In genomic region chrX:9829308-9830267, GRCh38 we compare ENCODE assay signal across 9 cellular contexts. TPM values are rescaled to one million over a fixed set of nuclear protein-coding genes. Genes with fewer than 3 reads are reported as not detected.
DNase-seq lines count a peak whose midpoint lies in the region; ATAC-seq and TF ChIP-seq lines count a peak whose summit lies in the region.
"Had no signal": no experiment of that assay in that cellular context is flagged by ENCODE, and none has a peak within 500 bp of the region (broad histone marks: within the 10 kb centered on the region; RNA-seq: fewer than 3 reads in every experiment).

No MANE protein-coding gene starts in this region.

- no peak overlapping the region for H3K27ac Mint-ChIP-seq in activated CD4-positive, alpha-beta memory T cell treated with anti-CD3 and anti-CD28 coated beads, Interleukin-2, amount 10 ng/mL, durations not matched to agents 7 days and 5 days

- POLR2A ChIA-PET in activated CD4-positive, alpha-beta memory T cell treated with anti-CD3 and anti-CD28 coated beads, Interleukin-2, amount 10 ng/mL, durations not matched to agents 7 days and 5 days (lab: Charles Lee): no interaction called here

- H3K36me3 Mint-ChIP-seq in activated CD4-positive, alpha-beta memory T cell treated with anti-CD3 and anti-CD28 coated beads, Interleukin-2, amount 10 ng/mL, durations not matched to agents 7 days and 5 days (ENCODE audit: low read depth): no peaks in the 10 kb centered on the region

- H3K4me1 Mint-ChIP-seq in activated CD4-positive, alpha-beta memory T cell treated with anti-CD3 and anti-CD28 coated beads, Interleukin-2, amount 10 ng/mL, durations not matched to agents 7 days and 5 days: peaks cover 3% of the 10 kb centered on the region

- H3K27me3 Mint-ChIP-seq in activated CD4-positive, alpha-beta memory T cell treated with anti-CD3 and anti-CD28 coated beads, Interleukin-2, amount 10 ng/mL, durations not matched to agents 7 days and 5 days: peaks cover 18% of the 10 kb centered on the region

- peak; percentile 49 for DNase-seq in activated CD4-positive, alpha-beta T cell treated with anti-CD3 and anti-CD28 coated beads for 48 hours
- DNase-seq in activated CD4-positive, alpha-beta T cell treated with anti-CD3 and anti-CD28 coated beads, Interleukin-2, amount 50 U/mL, for 4 hours: no peak
- peak; percentile 16 for DNase-seq in activated CD4-positive, alpha-beta memory T cell treated with anti-CD3 and anti-CD28 coated beads, Interleukin-2, amount 10 ng/mL, durations not matched to agents 7 days and 5 days
- peak in 2 of 3 donors; percentile 11 to 26 for DNase-seq in stimulated activated CD4-positive, alpha-beta T cell treated with anti-CD3 and anti-CD28 coated beads, TNF-alpha, amount 100 ng/mL, for 48 hours (ENCODE audit: low read depth in 3 of 3)
- DNase-seq in NCI-H2196 (lab: John Stamatoyannopoulos, UW; ENCODE audit: unreplicated experiment): no peak
- DNase-seq: SHP77 had no signal

- no peaks in the 10 kb centered on the region for H3K9me3 Mint-ChIP-seq in activated CD4-positive, alpha-beta memory T cell treated with anti-CD3 and anti-CD28 coated beads, Interleukin-2, amount 10 ng/mL, durations not matched to agents 7 days and 5 days

- CTCF ChIA-PET in activated CD4-positive, alpha-beta memory T cell treated with anti-CD3 and anti-CD28 coated beads, Interleukin-2, amount 10 ng/mL, durations not matched to agents 7 days and 5 days (lab: Charles Lee): interaction anchor here (0.7 kb wide), 1 partner anchor 38 kb away, joined by 7 read pairs; no protein-coding TSS in a partner anchor

- ATAC-seq in HG02981 (IDR thresholded peaks at IDR 0.05; ENCODE audit: unreplicated experiment) (peak; percentile 87), SK-N-SH treated with all-trans-retinoic acid at 6 μM for 48 hours (no peak), GM19397 (IDR thresholded peaks at IDR 0.05; ENCODE audit: unreplicated experiment) (no peak)

- H3K4me3 Mint-ChIP-seq in activated CD4-positive, alpha-beta memory T cell treated with anti-CD3 and anti-CD28 coated beads, Interleukin-2, amount 10 ng/mL, durations not matched to agents 7 days and 5 days: no peak overlapping the region

TF ChIP-seq in SK-N-SH treated with all-trans-retinoic acid at 6 μM for 48 hours, 23 proteins besides CTCF, POLR2A, EP300 and RAD21:
- no peak for TF ChIP-seq OSR1 (CRISPR knock-in tag; IDR thresholded peaks at IDR 0.05)
- TF ChIP-seq, protein P1, sequence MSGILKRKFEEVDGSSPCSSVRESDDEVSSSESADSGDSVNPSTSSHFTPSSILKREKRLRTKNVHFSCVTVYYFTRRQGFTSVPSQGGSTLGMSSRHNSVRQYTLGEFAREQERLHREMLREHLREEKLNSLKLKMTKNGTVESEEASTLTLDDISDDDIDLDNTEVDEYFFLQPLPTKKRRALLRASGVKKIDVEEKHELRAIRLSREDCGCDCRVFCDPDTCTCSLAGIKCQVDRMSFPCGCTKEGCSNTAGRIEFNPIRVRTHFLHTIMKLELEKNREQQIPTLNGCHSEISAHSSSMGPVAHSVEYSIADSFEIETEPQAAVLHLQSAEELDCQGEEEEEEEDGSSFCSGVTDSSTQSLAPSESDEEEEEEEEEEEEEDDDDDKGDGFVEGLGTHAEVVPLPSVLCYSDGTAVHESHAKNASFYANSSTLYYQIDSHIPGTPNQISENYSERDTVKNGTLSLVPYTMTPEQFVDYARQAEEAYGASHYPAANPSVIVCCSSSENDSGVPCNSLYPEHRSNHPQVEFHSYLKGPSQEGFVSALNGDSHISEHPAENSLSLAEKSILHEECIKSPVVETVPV (CRISPR knock-in tag; IDR thresholded peaks at IDR 0.05): no peak
- TF ChIP-seq CSDC2 (CRISPR knock-in tag; IDR thresholded peaks at IDR 0.05): no peak
- TF ChIP-seq ZC3H10 (CRISPR knock-in tag; IDR thresholded peaks at IDR 0.05): no peak
- TF ChIP-seq ZFP30 (CRISPR knock-in tag; IDR thresholded peaks at IDR 0.05): no peak
- no peak for TF ChIP-seq SNAI2 (CRISPR knock-in tag; IDR thresholded peaks at IDR 0.05)
- no peak for TF ChIP-seq ZNF565 (CRISPR knock-in tag; conservative IDR thresholded peaks at IDR 0.05; ENCODE audit: low read depth)
- TF ChIP-seq TSHZ2 (CRISPR knock-in tag; IDR thresholded peaks at IDR 0.05): no peak
- TF ChIP-seq, protein P2, sequence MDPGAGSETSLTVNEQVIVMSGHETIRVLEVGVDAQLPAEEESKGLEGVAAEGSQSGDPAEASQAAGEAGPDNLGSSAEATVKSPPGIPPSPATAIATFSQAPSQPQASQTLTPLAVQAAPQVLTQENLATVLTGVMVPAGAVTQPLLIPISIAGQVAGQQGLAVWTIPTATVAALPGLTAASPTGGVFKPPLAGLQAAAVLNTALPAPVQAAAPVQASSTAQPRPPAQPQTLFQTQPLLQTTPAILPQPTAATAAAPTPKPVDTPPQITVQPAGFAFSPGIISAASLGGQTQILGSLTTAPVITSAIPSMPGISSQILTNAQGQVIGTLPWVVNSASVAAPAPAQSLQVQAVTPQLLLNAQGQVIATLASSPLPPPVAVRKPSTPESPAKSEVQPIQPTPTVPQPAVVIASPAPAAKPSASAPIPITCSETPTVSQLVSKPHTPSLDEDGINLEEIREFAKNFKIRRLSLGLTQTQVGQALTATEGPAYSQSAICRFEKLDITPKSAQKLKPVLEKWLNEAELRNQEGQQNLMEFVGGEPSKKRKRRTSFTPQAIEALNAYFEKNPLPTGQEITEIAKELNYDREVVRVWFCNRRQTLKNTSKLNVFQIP (CRISPR knock-in tag; IDR thresholded peaks at IDR 0.05; ENCODE audit: borderline replicate concordance, low read depth): no peak

RNA-seq across cellular contexts. Expression of gene SHROOM2, which starts 43.4 kb away (rescaled TPM):
- total RNA-seq in activated CD4-positive, alpha-beta memory T cell treated with anti-CD3 and anti-CD28 coated beads, Interleukin-2, amount 10 ng/mL, durations not matched to agents 7 days and 5 days: not detected

Comparison
In these comparisons a context has a peak if more than half of its experiments do, and no peak if none do; other contexts are left out.
1. DNase-seq: peak in activated CD4-positive, alpha-beta T cell treated with anti-CD3 and anti-CD28 coated beads for 48 hours (single experiment), activated CD4-positive, alpha-beta memory T cell treated with anti-CD3 and anti-CD28 coated beads, Interleukin-2, amount 10 ng/mL, durations not matched to agents 7 days and 5 days (single experiment) and stimulated activated CD4-positive, alpha-beta T cell treated with anti-CD3 and anti-CD28 coated beads, TNF-alpha, amount 100 ng/mL, for 48 hours (2 of 3); none in activated CD4-positive, alpha-beta T cell treated with anti-CD3 and anti-CD28 coated beads, Interleukin-2, amount 50 U/mL, for 4 hours (0 of 2) and NCI-H2196 (single experiment).